In the genomic region with DNA sequence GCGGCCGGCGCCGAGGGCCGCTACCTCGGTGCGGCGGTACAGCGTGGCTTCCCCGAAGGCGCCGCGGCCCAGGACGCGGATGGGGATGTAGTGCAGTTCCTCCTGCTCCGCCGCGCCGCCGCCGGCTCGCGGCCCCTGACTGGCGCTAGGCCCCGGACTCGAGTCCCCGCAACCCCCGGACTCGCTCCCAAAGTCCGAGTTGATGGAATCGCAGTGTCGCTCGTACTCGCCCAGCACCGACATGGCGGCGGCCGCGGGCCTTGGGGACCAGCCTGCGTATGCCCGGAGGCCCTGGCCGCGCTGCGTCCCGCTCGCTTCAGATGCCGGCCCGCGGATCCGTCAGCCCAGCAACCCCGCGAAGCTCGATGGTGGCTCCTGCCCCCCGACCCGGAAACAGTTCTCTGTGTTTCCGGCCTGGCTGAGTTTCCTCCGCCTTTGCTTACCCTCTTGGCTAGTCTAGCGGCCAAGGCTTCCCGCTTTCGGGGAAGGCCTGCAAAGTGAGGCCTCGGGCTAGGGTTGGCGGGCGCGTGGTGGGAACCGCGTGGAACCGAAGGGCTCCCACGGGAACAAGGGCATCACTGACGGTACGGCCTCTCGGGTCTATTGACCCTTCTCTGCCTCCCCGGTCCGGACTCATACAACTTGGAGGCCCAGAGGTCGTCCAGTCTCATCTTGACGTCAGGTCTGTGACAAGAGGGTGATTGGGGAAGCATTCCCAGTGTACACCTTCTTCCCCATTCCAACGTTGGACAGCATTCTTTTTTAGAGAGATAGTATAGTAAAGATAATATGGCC, we compare ENCODE assay signal across 8 cellular contexts. TPM values are rescaled to one million over a fixed set of nuclear protein-coding genes. Genes with fewer than 3 reads are reported as not detected.
A peak's percentile ranks its signal among the peaks of the same experiment; 100 is the strongest.
DNase-seq lines count a peak whose midpoint lies in the region; FAIRE-seq and TF ChIP-seq lines count a peak whose summit lies in the region.

NEK9 (minus strand) TSS at position 370 of the 795 bp plus-strand sequence; CDS start at position 243, 127 bp downstream.

- no peaks in the 10 kb centered on the region for H3K27me3 Mint-ChIP-seq in neural crest cell (ENCODE audit: low read depth)

- no peaks in the 10 kb centered on the region for H3K27me3 ChIP-seq in stomach smooth muscle (ENCODE audit: control insufficient read depth in 1 of 2, insufficient read depth in 2 of 2, low read length in 2 of 2)

- peaks cover 25% of the 10 kb centered on the region for H3K4me1 ChIP-seq in stomach smooth muscle (ENCODE audit: control insufficient read depth, insufficient read depth, low read length)

- no peaks in the 10 kb centered on the region for H3K9me3 Mint-ChIP-seq in neural crest cell

- peak within 1 kb of the TSS; percentile 86 to 98 for H3K9ac ChIP-seq in stomach smooth muscle (ENCODE audit: low read length in 2 of 2)

- H3K27ac ChIP-seq in stomach smooth muscle (ENCODE audit: low read length) = peak within 1 kb of the TSS; percentile 98

- H3K4me3 ChIP-seq in stomach smooth muscle (ENCODE audit: low read length in 2 of 2) = peak within 1 kb of the TSS; percentile 94 to 96

- peak within 1 kb of the TSS; percentile 99 for H3K27ac Mint-ChIP-seq in neural crest cell (ENCODE audit: unreplicated experiment)

- TF ChIP-seq POLR2A in H54 (IDR thresholded peaks at IDR 0.05; ENCODE audit: low read depth, low read length) = peak; percentile 65

- H3K4me3 Mint-ChIP-seq in neural crest cell = peak within 1 kb of the TSS; percentile 97

- FAIRE-seq in H54 (lab: Jason Lieb, UNC) = peak; percentile 20

- H3K36me3 ChIP-seq in stomach smooth muscle (ENCODE audit: control insufficient read depth in 2 of 2, insufficient read depth in 2 of 2, low read length in 2 of 2) = peaks cover 0 to 2% of the 10 kb centered on the region in 2 donors

- H3K36me3 Mint-ChIP-seq in neural crest cell (ENCODE audit: low read depth) = no peaks in the 10 kb centered on the region

- DNase-seq in EH (ENCODE audit: low read depth) (peak; percentile 87), H54 (ENCODE audit: insufficient read length, low spot score) (peak; percentile 52), M059J (ENCODE audit: low read depth) (peak; percentile 83), SHP77 treated with DMSO at 0.1 percent for 48 hours (lab: John Stamatoyannopoulos, UW) (peak; percentile 60), fibroblast of the conjunctiva (ENCODE audit: low read depth) (peak; percentile 61), neural crest cell (ENCODE audit: low read depth, low spot score) (peak; percentile 82)
- DNase-seq in activated effector memory CD4-positive, alpha-beta T cell treated with anti-CD3 and anti-CD28 coated beads, Interleukin-2, amount 50 U/mL, for 16 hours = peak; percentile 96

- TF ChIP-seq CTCF in neural crest cell (conservative IDR thresholded peaks at IDR 0.05) = no peak

- peaks cover 30% of the 10 kb centered on the region for H3K4me1 Mint-ChIP-seq in neural crest cell

- no peaks in the 10 kb centered on the region for H3K9me3 ChIP-seq in stomach smooth muscle (ENCODE audit: control insufficient read depth in 2 of 2, low read length in 2 of 2)

RNA-seq across cellular contexts. Expression of gene NEK9, which starts in this region (rescaled TPM):
- total RNA-seq in M059J (2014; rRNA removed; shearing (Covaris generic)) = 16.4 and 21.5 TPM in 2 replicates
- 109 and 113 TPM in 2 replicates for total RNA-seq in neural crest cell

Comparison
In these comparisons a context has a peak if more than half of its experiments do, and no peak if none do; other contexts are left out.
1. Peak in every context shown above with its lines: DNase-seq, H3K4me3 ChIP-seq and H3K27ac ChIP-seq.